23 cellular contexts compared by ENCODE assay signal in genomic region chr11:119236891-119237290, GRCh38. TPM values are rescaled to one million over a fixed set of nuclear protein-coding genes. Genes with fewer than 3 reads are reported as not detected.
DNase-seq lines count a peak whose midpoint lies in the region; ATAC-seq, FAIRE-seq and TF ChIP-seq lines count a peak whose summit lies in the region.
"Had no signal": no experiment of that assay in that cellular context is flagged by ENCODE, and none has a peak within 500 bp of the region (broad histone marks: within the 10 kb centered on the region; RNA-seq: fewer than 3 reads in every experiment).

No MANE protein-coding gene starts in this region.

- WGBS in GM12878 (ENCODE audit: insufficient coverage, insufficient replicate concordance, low lambda C conversion rate, missing lambda C conversion rate): 89% methylated on average over 1 of the region's 1 CpG

- in situ Hi-C loops in GM12878 (cut with MboI): no loop called here

- H2AFZ ChIP-seq in GM12878 (ENCODE audit: control insufficient read depth, low read depth, low read length): no peak overlapping the region

- peaks cover 3% of the 10 kb centered on the region for H3K9me3 Mint-ChIP-seq in activated CD4-positive, alpha-beta T cell treated with anti-CD3 and anti-CD28 coated beads, Interleukin-2, amount 10 ng/mL, durations not matched to agents 24 days and 14 days
- H3K9me3 Mint-ChIP-seq in activated CD4-positive, alpha-beta T cell treated with anti-CD3 and anti-CD28 coated beads, Interleukin-2, amount 10 ng/mL, durations not matched to agents 7 days and 5 days: no peaks in the 10 kb centered on the region
- H3K9me3 Mint-ChIP-seq in osteocyte (ENCODE audit: unreplicated experiment): peaks cover 3% of the 10 kb centered on the region
- H3K9me3 Mint-ChIP-seq: H9; stimulated activated naive B cell treated with anti-CD40 and anti-IgM and Interleukin-4, amounts not matched to agents 10 μg/mL and 1 μg/mL and 100 μg/mL, for 72 hours had no signal

- POLR2A ChIA-PET in activated CD4-positive, alpha-beta T cell treated with anti-CD3 and anti-CD28 coated beads, Interleukin-2, amount 10 ng/mL, durations not matched to agents 7 days and 5 days (lab: Charles Lee): no interaction called here
- POLR2A ChIA-PET in GM12878 (lab: Charles Lee): interaction anchor here (0.9 to 1.0 kb wide), 2 partner anchors 22 to 84 kb away, joined by 3 read pairs; no protein-coding TSS in a partner anchor

- RAD21 ChIA-PET in GM12878 (lab: Charles Lee; ENCODE audit: unreplicated experiment): interaction anchor here (0.9 kb wide), 1 partner anchor 23 kb away, joined by 5 read pairs; no protein-coding TSS in a partner anchor

- H3K4me1 ChIP-seq in GM12878 (ENCODE audit: control insufficient read depth, insufficient read depth, low read length): peaks cover 32% of the 10 kb centered on the region
- H3K4me1 ChIP-seq: upper lobe of left lung had no signal

- no peaks in the 10 kb centered on the region for H4K20me1 ChIP-seq in GM12878 (ENCODE audit: control insufficient read depth, insufficient read depth)

- DNase-seq in activated CD4-positive, alpha-beta T cell treated with anti-CD3 and anti-CD28 coated beads, Interleukin-2, amount 10 ng/mL, durations not matched to agents 24 days and 14 days: no peak
- DNase-seq in activated CD4-positive, alpha-beta T cell treated with anti-CD3 and anti-CD28 coated beads, Interleukin-2, amount 10 ng/mL, durations not matched to agents 7 days and 5 days: no peak
- DNase-seq in LHCN-M2 (ENCODE audit: low read depth): peak; percentile 26
- DNase-seq in GM12878 (ENCODE audit: low read depth, low spot score): no peak
- no peak for DNase-seq in osteocyte (ENCODE audit: extremely low spot score, unreplicated experiment)
- no peak for DNase-seq in NCI-H1436 treated with DMSO at 0.1 percent for 48 hours (lab: John Stamatoyannopoulos, UW)
- DNase-seq: activated naive CD4-positive, alpha-beta T cell; effector CD8-positive, alpha-beta T cell; H9; NCI-H1436; NCI-H446 treated with DMSO at 0.1 percent for 48 hours; posterior cingulate gyrus; small intestine; stimulated activated naive B cell treated with anti-CD40 and anti-IgM and Interleukin-4, amounts not matched to agents 10 μg/mL and 1 μg/mL and 100 μg/mL, for 72 hours; upper lobe of left lung had no signal

- TF ChIP-seq CTCF in GM12878 (IDR thresholded peaks at IDR 0.05 in 2 of 3, conservative IDR thresholded peaks at IDR 0.05 in 1 of 3; ENCODE audit: control insufficient read depth in 2 of 3, extremely low read depth in 1 of 3, insufficient read depth in 1 of 3, low read depth in 3 of 3, low read length in 3 of 3) (no peak), osteocyte (IDR thresholded peaks at IDR 0.05) (no peak)

- H3K36me3 ChIP-seq in GM12878 (ENCODE audit: control insufficient read depth in 2 of 2, insufficient read depth in 2 of 2, low read length in 1 of 2): peaks cover 3 to 15% of the 10 kb centered on the region in 2 experiments; a peak in 3 of 4 replicates

- intact Hi-C loops in activated CD4-positive, alpha-beta T cell treated with anti-CD3 and anti-CD28 coated beads, Interleukin-2, amount 10 ng/mL, durations not matched to agents 24 days and 14 days (cut with micrococcal nuclease): loop anchor here (1.0 kb wide), 1 partner anchor 26 kb away; no protein-coding TSS in a partner anchor
- intact Hi-C loops in GM12878 (cut with micrococcal nuclease; ENCODE audit: unreplicated experiment): no loop called here

- TF ChIP-seq EP300 in GM12878 (IDR thresholded peaks at IDR 0.05; ENCODE audit: borderline replicate concordance in 1 of 2, control insufficient read depth in 1 of 2, low read depth in 2 of 2, low read length in 2 of 2): no peak

- H3K4me2 ChIP-seq in GM12878 (ENCODE audit: control insufficient read depth, insufficient read depth): no peak overlapping the region
- H3K4me2 ChIP-seq: A549 had no signal

- H3K27me3 Mint-ChIP-seq in activated CD4-positive, alpha-beta T cell treated with anti-CD3 and anti-CD28 coated beads, Interleukin-2, amount 10 ng/mL, durations not matched to agents 24 days and 14 days: no peaks in the 10 kb centered on the region
- no peaks in the 10 kb centered on the region for H3K27me3 Mint-ChIP-seq in activated CD4-positive, alpha-beta T cell treated with anti-CD3 and anti-CD28 coated beads, Interleukin-2, amount 10 ng/mL, durations not matched to agents 7 days and 5 days
- H3K27me3 Mint-ChIP-seq in osteocyte (ENCODE audit: unreplicated experiment): no peaks in the 10 kb centered on the region
- H3K27me3 Mint-ChIP-seq: stimulated activated naive B cell treated with anti-CD40 and anti-IgM and Interleukin-4, amounts not matched to agents 10 μg/mL and 1 μg/mL and 100 μg/mL, for 72 hours had no signal

- H3K27ac ChIP-seq in GM12878 (ENCODE audit: control insufficient read depth, insufficient read depth): peak overlapping the region; percentile 39; the same call in 1 of the 2 replicates
- H3K27ac ChIP-seq: A549, cardiac muscle cell, upper lobe of left lung had no signal

- no peak overlapping the region for H3K9ac ChIP-seq in GM12878 (ENCODE audit: control insufficient read depth, insufficient read depth, low read length)

- FAIRE-seq in GM12878 (lab: Jason Lieb, UNC): no peak
- FAIRE-seq: A549, small intestine had no signal

- no peak for TF ChIP-seq RAD21 in GM12878 (IDR thresholded peaks at IDR 0.05; ENCODE audit: insufficient read depth, low read depth, low read length)

- CTCF ChIA-PET in activated CD4-positive, alpha-beta T cell treated with anti-CD3 and anti-CD28 coated beads, Interleukin-2, amount 10 ng/mL, durations not matched to agents 7 days and 5 days (lab: Charles Lee): no interaction called here
- CTCF ChIA-PET in GM12878 (lab: Yijun Ruan, JAX): interaction anchor here (0.6 kb wide), 2 partner anchors 68 to 88 kb away, joined by 3 read pairs; no protein-coding TSS in a partner anchor

- no peaks in the 10 kb centered on the region for H3K9me3 ChIP-seq in GM12878 (replicated peaks; ENCODE audit: control insufficient read depth, insufficient read depth, low read length)
- H3K9me3 ChIP-seq: A549, upper lobe of left lung had no signal

- peak overlapping the region; percentile 80 for H3K27ac Mint-ChIP-seq in activated CD4-positive, alpha-beta T cell treated with anti-CD3 and anti-CD28 coated beads, Interleukin-2, amount 10 ng/mL, durations not matched to agents 24 days and 14 days
- no peak overlapping the region for H3K27ac Mint-ChIP-seq in activated CD4-positive, alpha-beta T cell treated with anti-CD3 and anti-CD28 coated beads, Interleukin-2, amount 10 ng/mL, durations not matched to agents 7 days and 5 days
- H3K27ac Mint-ChIP-seq in osteocyte (ENCODE audit: unreplicated experiment): peak overlapping the region; percentile 32

- BruUV-seq in GM12878 (replicated peaks; lab: Mats Ljungman, UMichigan): no TSS peak

- SMC1A ChIA-PET in GM12878 (lab: Charles Lee; ENCODE audit: uncharacterized antibody, unreplicated experiment): interaction anchor here (0.6 to 1.4 kb wide), 5 partner anchors 10 to 42 kb away, joined by 3 to 6 read pairs (median 4); no protein-coding TSS in a partner anchor

- H3K4me3 Mint-ChIP-seq in activated CD4-positive, alpha-beta T cell treated with anti-CD3 and anti-CD28 coated beads, Interleukin-2, amount 10 ng/mL, durations not matched to agents 24 days and 14 days: no peak overlapping the region
- no peak overlapping the region for H3K4me3 Mint-ChIP-seq in activated CD4-positive, alpha-beta T cell treated with anti-CD3 and anti-CD28 coated beads, Interleukin-2, amount 10 ng/mL, durations not matched to agents 7 days and 5 days
- H3K4me3 Mint-ChIP-seq in osteocyte (ENCODE audit: unreplicated experiment): no peak overlapping the region
- H3K4me3 Mint-ChIP-seq: H9 had no signal

- no peaks in the 10 kb centered on the region for H3K27me3 ChIP-seq in GM12878 (replicated peaks in 1 of 2; ENCODE audit: control insufficient read depth in 2 of 2, insufficient read depth in 2 of 2, low read length in 1 of 2)
- H3K27me3 ChIP-seq: cardiac muscle cell, upper lobe of left lung had no signal

- ATAC-seq in GM12878 (peak; percentile 55), GM21360 (IDR thresholded peaks at IDR 0.05; ENCODE audit: unreplicated experiment) (no peak), GM18505 (IDR thresholded peaks at IDR 0.05; ENCODE audit: unreplicated experiment) (no peak)
- ATAC-seq: A549, PC-3 had no signal

- TF ChIP-seq POLR2A in GM12878 (IDR thresholded peaks at IDR 0.05; ENCODE audit: low read depth, low read length) (no peak), GM18505 (IDR thresholded peaks at IDR 0.05; ENCODE audit: borderline replicate concordance, extremely low read depth, insufficient read depth, insufficient read length) (no peak)

- no peak overlapping the region for H3K4me3 ChIP-seq in GM12878
- H3K4me3 ChIP-seq: A549, cardiac muscle cell, upper lobe of left lung had no signal

- H3K79me2 ChIP-seq in GM12878 (ENCODE audit: control insufficient read depth, insufficient read depth, low read length): peaks cover 41% of the 10 kb centered on the region

- peaks cover 62% of the 10 kb centered on the region for H3K36me3 Mint-ChIP-seq in activated CD4-positive, alpha-beta T cell treated with anti-CD3 and anti-CD28 coated beads, Interleukin-2, amount 10 ng/mL, durations not matched to agents 24 days and 14 days (ENCODE audit: low read depth)
- peaks cover 73% of the 10 kb centered on the region for H3K36me3 Mint-ChIP-seq in activated CD4-positive, alpha-beta T cell treated with anti-CD3 and anti-CD28 coated beads, Interleukin-2, amount 10 ng/mL, durations not matched to agents 7 days and 5 days (ENCODE audit: low read depth)
- peaks cover 35% of the 10 kb centered on the region for H3K36me3 Mint-ChIP-seq in osteocyte (ENCODE audit: unreplicated experiment)

- peaks cover 42% of the 10 kb centered on the region for H3K4me1 Mint-ChIP-seq in activated CD4-positive, alpha-beta T cell treated with anti-CD3 and anti-CD28 coated beads, Interleukin-2, amount 10 ng/mL, durations not matched to agents 24 days and 14 days
- H3K4me1 Mint-ChIP-seq in activated CD4-positive, alpha-beta T cell treated with anti-CD3 and anti-CD28 coated beads, Interleukin-2, amount 10 ng/mL, durations not matched to agents 7 days and 5 days: peaks cover 47% of the 10 kb centered on the region
- H3K4me1 Mint-ChIP-seq in osteocyte (ENCODE audit: unreplicated experiment): peaks cover 19% of the 10 kb centered on the region

RNA-seq across cellular contexts. Expression of gene CBL, which starts 30.8 kb away (rescaled TPM):
- 36.4 and 36.5 TPM in 2 replicates for total RNA-seq in activated CD4-positive, alpha-beta T cell treated with anti-CD3 and anti-CD28 coated beads, Interleukin-2, amount 10 ng/mL, durations not matched to agents 24 days and 14 days
- 10 to 100 TPM; 45.1 to 53.9 TPM for total RNA-seq in activated CD4-positive, alpha-beta T cell treated with anti-CD3 and anti-CD28 coated beads, Interleukin-2, amount 10 ng/mL, durations not matched to agents 7 days and 5 days
- 18.1 and 18.3 TPM in 2 replicates for total RNA-seq in LHCN-M2 (2014; rRNA removed)
- 7.6 TPM for polyA plus RNA-seq in LHCN-M2 (2012)
- 28.7 and 29.6 TPM in 2 replicates for total RNA-seq in GM12878 (2013; cell fraction: nucleolus; rRNA removed)
- total RNA-seq in GM12878 (2014; rRNA removed): 9.3 and 9.6 TPM in 2 replicates
- 9.4 and 10.0 TPM in 2 replicates for total RNA-seq in GM12878 (2014; rRNA removed; fragmentation: Illumina TruSeq; extraction: Trizol)
- 25.4 and 27.1 TPM in 2 replicates for total RNA-seq in GM12878 (2021)
- polyA plus RNA-seq in GM12878 (2011; ENCODE audit: low read depth): 7.9 TPM
- 14.5 and 18.4 TPM in 2 replicates for polyA plus RNA-seq in GM12878 (2011; rRNA removed)
- 11.4 and 16.9 TPM in 2 replicates for polyA plus RNA-seq in GM12878 (2011; cell fraction: cytosol; rRNA removed)
- 21.6 and 24.8 TPM in 2 replicates for polyA plus RNA-seq in GM12878 (2011; cell fraction: nucleus; rRNA removed)
- polyA plus RNA-seq in GM12878 (2012): 9.4 and 12.4 TPM in 2 replicates
- 21.5 and 25.9 TPM in 2 replicates for polyA plus RNA-seq in GM12878 (2014; fragmentation: Illumina TruSeq; extraction: Trizol)
- 1 to 10 TPM; 3.9 to 7.6 TPM for polyA plus RNA-seq in GM12878 (2014; fragmentation: Nextera tagmentation; extraction: Ambion mirVana)
- polyA plus RNA-seq in GM12878 (2014; rRNA removed): 11.6 and 12.1 TPM in 2 replicates
- polyA plus RNA-seq in GM12878 (2016; fragmentation: Nextera tagmentation; extraction: Ambion mirVana): 1 to 10 TPM; 8.2 to 8.8 TPM
- 20.2 and 23.0 TPM in 2 replicates for polyA minus RNA-seq in GM12878 (2011; rRNA and poly(A)+ RNA removed)
- 11.9 and 13.2 TPM in 2 replicates for polyA minus RNA-seq in GM12878 (2011; cell fraction: cytosol; rRNA and poly(A)+ RNA removed)
- 8.0 and 13.5 TPM in 2 replicates for polyA minus RNA-seq in GM12878 (2011; cell fraction: nucleus; rRNA and poly(A)+ RNA removed)
- 20.8 and 21.7 TPM in 2 replicates for total RNA-seq in osteocyte

RNA-seq across cellular contexts. Expression of gene NHERF4, which starts 51.6 kb away (rescaled TPM):
- 0.54 and 0.58 TPM in 2 replicates for total RNA-seq in activated CD4-positive, alpha-beta T cell treated with anti-CD3 and anti-CD28 coated beads, Interleukin-2, amount 10 ng/mL, durations not matched to agents 24 days and 14 days
- under 1 TPM; 0.57 to 0.58 TPM for total RNA-seq in activated CD4-positive, alpha-beta T cell treated with anti-CD3 and anti-CD28 coated beads, Interleukin-2, amount 10 ng/mL, durations not matched to agents 7 days and 5 days
- total RNA-seq in LHCN-M2 (2014; rRNA removed) (not detected in 2 replicates), GM12878 (2014; rRNA removed) (not detected in 2 replicates), GM12878 (2014; rRNA removed; fragmentation: Illumina TruSeq; extraction: Trizol) (not detected in 2 replicates), GM12878 (2021) (0.15 TPM in 1 of 2 replicates, not detected in the other), osteocyte (not detected in 2 replicates)
- not detected for polyA plus RNA-seq in LHCN-M2 (2012)
- not detected in 2 replicates for total RNA-seq in GM12878 (2013; cell fraction: nucleolus; rRNA removed)
- polyA plus RNA-seq in GM12878 (2011; ENCODE audit: low read depth): not detected
- polyA plus RNA-seq in GM12878 (2011; rRNA removed) (not detected in 2 replicates), GM12878 (2014; fragmentation: Illumina TruSeq; extraction: Trizol) (not detected in 2 replicates), GM12878 (2014; fragmentation: Nextera tagmentation; extraction: Ambion mirVana) (not detected), GM12878 (2014; rRNA removed) (not detected in 2 replicates), GM12878 (2016; fragmentation: Nextera tagmentation; extraction: Ambion mirVana) (not detected)
- not detected in 2 replicates for polyA plus RNA-seq in GM12878 (2011; cell fraction: cytosol; rRNA removed)
- polyA plus RNA-seq in GM12878 (2011; cell fraction: nucleus; rRNA removed): not detected in 2 replicates
- 0.09 TPM in 1 of 2 replicates, not detected in the other for polyA plus RNA-seq in GM12878 (2012)
- not detected in 2 replicates for polyA minus RNA-seq in GM12878 (2011; rRNA and poly(A)+ RNA removed)
- polyA minus RNA-seq in GM12878 (2011; cell fraction: cytosol; rRNA and poly(A)+ RNA removed): not detected in 2 replicates
- polyA minus RNA-seq in GM12878 (2011; cell fraction: nucleus; rRNA and poly(A)+ RNA removed): not detected in 2 replicates
- total RNA-seq: G401, myocyte, SK-MEL-5 had no signal
